Comparison of ENCODE assay signal across 8 cellular contexts in genomic region chr7:31633894-31634494, GRCh38. TPM values are rescaled to one million over a fixed set of nuclear protein-coding genes. Genes with fewer than 3 reads are reported as not detected.
DNase-seq lines count a peak whose midpoint lies in the region; FAIRE-seq and TF ChIP-seq lines count a peak whose summit lies in the region.

No MANE protein-coding gene starts in this region.

- POLR2A ChIA-PET in HEK293T (lab: Yijun Ruan, JAX) = no interaction called here

- no peak overlapping the region for H3K4me3 Mint-ChIP-seq in activated T-cell treated with anti-CD3 and anti-CD28 coated beads, Interleukin-2, amount 50 U/mL, for 24 hours

- peak; percentile 72 for TF ChIP-seq CTCF in bronchial epithelial cell (IDR thresholded peaks at IDR 0.05; ENCODE audit: insufficient read depth, low read length, severe bottlenecking)

- no peaks in the 10 kb centered on the region for H3K36me3 Mint-ChIP-seq in activated T-cell treated with anti-CD3 and anti-CD28 coated beads, Interleukin-2, amount 50 U/mL, for 24 hours (ENCODE audit: low read depth)

- no peaks in the 10 kb centered on the region for H3K9me3 Mint-ChIP-seq in activated T-cell treated with anti-CD3 and anti-CD28 coated beads, Interleukin-2, amount 50 U/mL, for 24 hours

- no peaks in the 10 kb centered on the region for H3K27me3 ChIP-seq in bronchial epithelial cell (ENCODE audit: control insufficient read depth, insufficient read depth, low read length)

- H3K27ac Mint-ChIP-seq in activated T-cell treated with anti-CD3 and anti-CD28 coated beads, Interleukin-2, amount 50 U/mL, for 24 hours = no peak overlapping the region

- DNase-seq in AML-193 (lab: John Stamatoyannopoulos, UW) = peak; percentile 33
- DNase-seq in HEK293T (ENCODE audit: extremely low spot score) = peak; percentile 63
- peak; percentile 20 for DNase-seq in NCI-H524 treated with DMSO at 0.1 percent for 48 hours (lab: John Stamatoyannopoulos, UW)
- peak; percentile 67 for DNase-seq in bronchial epithelial cell (ENCODE audit: low read depth)
- DNase-seq in kidney tubule cell (ENCODE audit: low spot score) = peak; percentile 67
- peak; percentile 77 for DNase-seq in urothelium cell line (ENCODE audit: low spot score)
- DNase-seq in activated gamma-delta T cell treated with Interleukin-2 at 50 U/mL for 16 hours = no peak
- DNase-seq in activated T-cell treated with anti-CD3 and anti-CD28 coated beads, Interleukin-2, amount 50 U/mL, for 24 hours = no peak

- no peaks in the 10 kb centered on the region for H3K27me3 Mint-ChIP-seq in activated T-cell treated with anti-CD3 and anti-CD28 coated beads, Interleukin-2, amount 50 U/mL, for 24 hours

- H3K36me3 ChIP-seq in bronchial epithelial cell (ENCODE audit: control insufficient read depth, insufficient read depth, low read length) = no peaks in the 10 kb centered on the region

- no peak overlapping the region for H3K4me3 ChIP-seq in bronchial epithelial cell (ENCODE audit: low read depth, low read length)

- CTCF ChIA-PET in HEK293T (lab: Yijun Ruan, JAX) = interaction anchor here (0.8 to 3.2 kb wide), 5 partner anchors 9 to 500 kb away, joined by 3 to 20 read pairs (median 4); no protein-coding TSS in a partner anchor

- FAIRE-seq in bronchial epithelial cell (lab: Jason Lieb, UNC) (no peak), urothelium cell line (lab: Jason Lieb, UNC) (peak; percentile 23)

- H3K4me1 Mint-ChIP-seq in activated T-cell treated with anti-CD3 and anti-CD28 coated beads, Interleukin-2, amount 50 U/mL, for 24 hours (ENCODE audit: low read depth) = no peaks in the 10 kb centered on the region

TF ChIP-seq in HEK293T, 16 proteins besides CTCF, POLR2A, EP300 and RAD21:
- no peak for TF ChIP-seq ELF4 (IDR thresholded peaks at IDR 0.05)
- no peak for TF ChIP-seq FOXM1 (IDR thresholded peaks at IDR 0.05; ENCODE audit: borderline replicate concordance)
- no peak for TF ChIP-seq LEF1 (IDR thresholded peaks at IDR 0.05; ENCODE audit: borderline replicate concordance)
- TF ChIP-seq SP1 (IDR thresholded peaks at IDR 0.05) = no peak
- TF ChIP-seq SUZ12 (IDR thresholded peaks at IDR 0.05) = no peak
- no peak for TF ChIP-seq HDGF (IDR thresholded peaks at IDR 0.05; ENCODE audit: borderline replicate concordance)
- no peak for TF ChIP-seq CTBP1 (IDR thresholded peaks at IDR 0.05; ENCODE audit: borderline replicate concordance)
- TF ChIP-seq ZNF384 (IDR thresholded peaks at IDR 0.05) = no peak
- no peak for TF ChIP-seq L3MBTL2 (conservative IDR thresholded peaks at IDR 0.05)
- TF ChIP-seq BHLHE40 (IDR thresholded peaks at IDR 0.05; ENCODE audit: borderline replicate concordance) = no peak
- TF ChIP-seq ARNT (IDR thresholded peaks at IDR 0.05) = no peak
- TF ChIP-seq PKNOX1 (IDR thresholded peaks at IDR 0.05) = no peak
- no peak for TF ChIP-seq TARDBP (IDR thresholded peaks at IDR 0.05)
- TF ChIP-seq FOXK2 (IDR thresholded peaks at IDR 0.05) = no peak
- TF ChIP-seq NFRKB (IDR thresholded peaks at IDR 0.05) = no peak
- no peak for TF ChIP-seq FOXA1 (IDR thresholded peaks at IDR 0.05)

RNA-seq across cellular contexts. Expression of gene PPP1R17, which starts 53.0 kb away (rescaled TPM):
- not detected in 2 replicates for total RNA-seq in bronchial epithelial cell

Comparison
In these comparisons a context has a peak if more than half of its experiments do, and no peak if none do; other contexts are left out.
1. DNase-seq: peak in AML-193 (2 of 2), HEK293T (single experiment), NCI-H524 treated with DMSO at 0.1 percent for 48 hours (single experiment), bronchial epithelial cell (single experiment), kidney tubule cell (single experiment) and urothelium cell line (single experiment); none in activated gamma-delta T cell treated with Interleukin-2 at 50 U/mL for 16 hours (single experiment) and activated T-cell treated with anti-CD3 and anti-CD28 coated beads, Interleukin-2, amount 50 U/mL, for 24 hours (single experiment).